1 cellular context compared by ENCODE assay signal in the genomic region with DNA sequence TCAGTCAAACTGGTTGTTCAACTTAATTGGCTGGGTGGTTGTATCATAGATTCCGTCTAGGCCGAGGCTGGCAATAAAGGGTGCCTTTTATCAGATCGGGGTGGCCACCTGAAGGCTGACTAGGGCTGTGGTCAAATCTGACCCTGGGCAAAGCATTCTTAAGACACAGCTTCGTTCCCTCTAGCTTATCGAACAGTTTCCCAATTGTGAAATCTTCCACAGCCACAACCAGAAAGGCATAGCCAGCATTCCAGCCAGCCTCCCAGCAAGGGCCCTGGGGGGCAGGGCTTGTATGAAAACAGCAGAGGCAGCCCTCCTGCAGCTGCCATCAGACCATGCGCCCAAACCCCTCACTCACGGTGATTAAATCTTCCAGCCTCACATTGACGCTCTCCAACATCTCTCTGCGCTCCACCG.
TF ChIP-seq lines count a peak whose summit lies in the region.

No MANE protein-coding gene starts in this region.

TF ChIP-seq in HEK293, 187 proteins besides CTCF, POLR2A, EP300 and RAD21 (continued from another document):
- no peak for TF ChIP-seq ZNF155 (tag by site-specific recombination; IDR thresholded peaks at IDR 0.05)
TF ChIP-seq in HEK293: peak in this region for 2.
